ENCODE assay signal across 8 cellular contexts in the genomic region with DNA sequence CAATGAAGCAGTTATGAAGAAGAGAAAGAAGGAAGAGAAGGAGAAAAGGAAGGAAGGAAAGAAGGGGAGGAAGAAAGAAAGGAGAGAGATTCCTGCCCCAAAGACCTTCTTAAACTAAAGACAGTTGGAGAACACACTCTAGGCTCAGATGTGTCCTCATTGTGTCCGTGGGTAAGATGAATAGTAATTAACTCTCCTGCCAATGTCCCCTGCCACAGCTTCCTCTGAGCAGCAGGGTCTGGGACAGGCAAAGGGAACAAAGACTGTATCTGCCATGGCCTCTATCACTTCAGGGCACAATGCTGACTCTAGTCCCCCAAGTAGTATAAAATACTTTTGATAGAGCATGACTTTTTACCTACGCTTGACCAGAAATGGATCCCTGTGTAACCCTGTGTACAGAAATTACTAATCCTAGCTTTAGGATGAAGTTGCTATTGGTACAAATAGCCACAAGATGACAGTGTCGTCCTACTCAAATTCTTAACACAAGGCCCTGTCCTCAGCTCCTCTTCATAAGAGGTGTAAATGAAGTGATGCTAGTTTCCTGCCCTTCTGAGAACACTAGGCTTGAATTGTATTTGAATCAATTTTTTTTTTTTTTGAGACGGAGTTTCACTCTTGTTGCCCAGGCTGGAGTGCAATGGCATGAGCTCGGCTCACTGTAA.
DNase-seq lines count a peak whose midpoint lies in the region; ATAC-seq, FAIRE-seq and TF ChIP-seq lines count a peak whose summit lies in the region.

No MANE protein-coding gene starts in this region.

- FAIRE-seq in islet of Langerhans (lab: Jason Lieb, UNC): peak; percentile 93

- 37 to 38% methylated on average over 5 of the region's 5 CpGs for WGBS in body of pancreas, 2 donors

- intact Hi-C loops in body of pancreas (cut with DNase I): loop anchor here (5.0 to 10.0 kb wide), 2 partner anchors 328 to 410 kb away; partner anchors contain the start of gene RASL11A
- intact Hi-C loops in tibial artery (cut with DNase I; ENCODE audit: low total_unique reads): no loop called here

- H3K36me3 ChIP-seq in body of pancreas (replicated peaks in 1 of 2; ENCODE audit: insufficient read depth in 1 of 2, low read depth in 2 of 2): no peaks in the 10 kb centered on the region
- no peaks in the 10 kb centered on the region for H3K36me3 ChIP-seq in tibial artery

- H3K4me1 ChIP-seq in body of pancreas (peaks cover 25% of the 10 kb centered on the region), tibial artery (no peaks in the 10 kb centered on the region)

- TF ChIP-seq CTCF in body of pancreas (IDR thresholded peaks at IDR 0.05) (peak; percentile 60 to 98 (median 96)), tibial artery (IDR thresholded peaks at IDR 0.05) (peak; percentile 72 to 78)

- H3K27ac ChIP-seq in body of pancreas: no peak overlapping the region
- no peak overlapping the region for H3K27ac ChIP-seq in tibial artery

- TF ChIP-seq POLR2A in body of pancreas (IDR thresholded peaks at IDR 0.05): no peak

- H3K4me3 ChIP-seq in body of pancreas: no peak overlapping the region
- no peak overlapping the region for H3K4me3 ChIP-seq in tibial artery

- no peaks in the 10 kb centered on the region for H3K27me3 ChIP-seq in body of pancreas
- no peaks in the 10 kb centered on the region for H3K27me3 ChIP-seq in tibial artery

- no peaks in the 10 kb centered on the region for H3K9me3 ChIP-seq in body of pancreas
- H3K9me3 ChIP-seq in tibial artery: no peaks in the 10 kb centered on the region

- peak; percentile 67 for ATAC-seq in HG03439 (IDR thresholded peaks at IDR 0.05; ENCODE audit: unreplicated experiment)
- ATAC-seq in body of pancreas: peak; percentile 45
- no peak for ATAC-seq in HG03135 (IDR thresholded peaks at IDR 0.05; ENCODE audit: unreplicated experiment)

- DNase-seq in EL (peak; percentile 56), NCI-H526 (lab: John Stamatoyannopoulos, UW) (peak; percentile 68 to 88), body of pancreas (peak in 1 of 4 donors; percentile 62), tibial artery (no peak), amniotic stem cell (lab: John Stamatoyannopoulos, UW) (no peak)

Comparison
In these comparisons a context has a peak if more than half of its experiments do, and no peak if none do; other contexts are left out.
1. DNase-seq: peak in EL (single experiment) and NCI-H526 (2 of 2); none in tibial artery (0 of 2) and amniotic stem cell (single experiment).